Comparison of ENCODE assay signal across 11 cellular contexts in genomic region chr17:82269138-82269881, GRCh38. TPM values are rescaled to one million over a fixed set of nuclear protein-coding genes. Genes with fewer than 3 reads are reported as not detected.
DNase-seq lines count a peak whose midpoint lies in the region; ATAC-seq and TF ChIP-seq lines count a peak whose summit lies in the region.
"Had no signal": no experiment of that assay in that cellular context is flagged by ENCODE, and none has a peak within 500 bp of the region (broad histone marks: within the 10 kb centered on the region; RNA-seq: fewer than 3 reads in every experiment).

No MANE protein-coding gene starts in this region.

- H3K27ac Mint-ChIP-seq in stimulated activated naive CD8-positive, alpha-beta T cell treated with anti-CD3 and anti-CD28 coated beads, Interleukin-15, Interleukin-2, amounts not matched to agents 100 ng/mL and 50 ng/mL, for 24 hours: peak overlapping the region; percentile 82
- H3K27ac Mint-ChIP-seq in naive B cell: peak overlapping the region in 4 of 6 donors; percentile 59 to 80 (median 68)

- peak overlapping the region; percentile 41 for H3K4me3 Mint-ChIP-seq in stimulated activated naive CD8-positive, alpha-beta T cell treated with anti-CD3 and anti-CD28 coated beads, Interleukin-15, Interleukin-2, amounts not matched to agents 100 ng/mL and 50 ng/mL, for 24 hours
- peak overlapping the region in 5 of 8 donors; percentile 12 to 79 (median 26) for H3K4me3 Mint-ChIP-seq in naive B cell

- ATAC-seq in stimulated activated naive CD8-positive, alpha-beta T cell treated with anti-CD3 and anti-CD28 coated beads, Interleukin-15, Interleukin-2, amounts not matched to agents 100 U/mL and 50 U/mL, for 24 hours: no peak
- ATAC-seq in body of pancreas (no peak), naive B cell (ENCODE audit: low read depth in 2 of 2) (no peak), HG03139 (IDR thresholded peaks at IDR 0.05; ENCODE audit: unreplicated experiment) (no peak)
- ATAC-seq: pancreas had no signal

- H3K36me3 ChIP-seq in body of pancreas (replicated peaks in 1 of 2; ENCODE audit: insufficient read depth in 1 of 2, low read depth in 2 of 2) (peaks cover 6 to 8% of the 10 kb centered on the region in 2 donors), vagina (peaks cover 0 to 33% of the 10 kb centered on the region in 2 donors)

- H3K9me3 ChIP-seq in body of pancreas (no peaks in the 10 kb centered on the region), vagina (no peaks in the 10 kb centered on the region)
- H3K9me3 ChIP-seq: pancreas had no signal

- DNase-seq in stimulated activated naive CD8-positive, alpha-beta T cell treated with anti-CD3 and anti-CD28 coated beads, Interleukin-15, Interleukin-2, amounts not matched to agents 100 U/mL and 50 U/mL, for 24 hours: no peak
- DNase-seq in body of pancreas (no peak), naive B cell (no peak), vagina (ENCODE audit: extremely low spot score in 2 of 2) (no peak), NOMO-1 (lab: John Stamatoyannopoulos, UW; ENCODE audit: unreplicated experiment in 2 of 2) (no peak), MV-4-11 (lab: John Stamatoyannopoulos, UW) (no peak)
- DNase-seq: hypothalamus, NCI-H187 treated with DMSO at 0.1 percent for 48 hours had no signal

- intact Hi-C loops in body of pancreas (cut with DNase I) (no loop called here), vagina (cut with DNase I) (no loop called here)

- TF ChIP-seq POLR2A in body of pancreas (IDR thresholded peaks at IDR 0.05) (no peak), vagina (IDR thresholded peaks at IDR 0.05) (no peak)

- H3K27ac ChIP-seq in body of pancreas: peak overlapping the region; percentile 53 to 100 (median 98)
- H3K27ac ChIP-seq in vagina: peak overlapping the region; percentile 15

- no peaks in the 10 kb centered on the region for H3K9me3 Mint-ChIP-seq in stimulated activated naive CD8-positive, alpha-beta T cell treated with anti-CD3 and anti-CD28 coated beads, Interleukin-15, Interleukin-2, amounts not matched to agents 100 ng/mL and 50 ng/mL, for 24 hours
- no peaks in the 10 kb centered on the region for H3K9me3 Mint-ChIP-seq in naive B cell

- peaks cover 69% of the 10 kb centered on the region for H3K4me1 Mint-ChIP-seq in stimulated activated naive CD8-positive, alpha-beta T cell treated with anti-CD3 and anti-CD28 coated beads, Interleukin-15, Interleukin-2, amounts not matched to agents 100 ng/mL and 50 ng/mL, for 24 hours (ENCODE audit: low read depth)
- peaks cover 36 to 71% (median 68%) of the 10 kb centered on the region in 3 donors for H3K4me1 Mint-ChIP-seq in naive B cell

- H3K36me3 Mint-ChIP-seq in stimulated activated naive CD8-positive, alpha-beta T cell treated with anti-CD3 and anti-CD28 coated beads, Interleukin-15, Interleukin-2, amounts not matched to agents 100 ng/mL and 50 ng/mL, for 24 hours (ENCODE audit: low read depth): peaks cover 76% of the 10 kb centered on the region
- peaks cover 0 to 6% of the 10 kb centered on the region in 2 donors for H3K36me3 Mint-ChIP-seq in naive B cell

- H3K4me3 ChIP-seq in body of pancreas (no peak overlapping the region), vagina (no peak overlapping the region)
- H3K4me3 ChIP-seq: pancreas had no signal

- H3K27me3 Mint-ChIP-seq in stimulated activated naive CD8-positive, alpha-beta T cell treated with anti-CD3 and anti-CD28 coated beads, Interleukin-15, Interleukin-2, amounts not matched to agents 100 ng/mL and 50 ng/mL, for 24 hours: no peaks in the 10 kb centered on the region
- H3K27me3 Mint-ChIP-seq in naive B cell: no peaks in the 10 kb centered on the region

- H3K27me3 ChIP-seq in body of pancreas: no peaks in the 10 kb centered on the region
- H3K27me3 ChIP-seq in vagina: no peaks in the 10 kb centered on the region
- H3K27me3 ChIP-seq: pancreas had no signal

- TF ChIP-seq CTCF in body of pancreas (IDR thresholded peaks at IDR 0.05) (no peak), vagina (IDR thresholded peaks at IDR 0.05) (no peak)

- WGBS in body of pancreas, 2 donors: 47 to 51% methylated on average over 10 of the region's 10 CpGs

- H3K4me1 ChIP-seq in body of pancreas: peaks cover 77% of the 10 kb centered on the region
- H3K4me1 ChIP-seq in vagina: peaks cover 75% of the 10 kb centered on the region

RNA-seq across cellular contexts. Expression of gene CSNK1D, which starts 4.2 kb away (rescaled TPM):
- total RNA-seq in body of pancreas (100 to 1,000 TPM in 1 of 2 donors, 10 to 100 TPM in 1; 37.6 to 116 TPM), vagina (67.8 TPM)
- 10 to 100 TPM; 27.7 to 78.6 (median 63.4) TPM for polyA plus RNA-seq in naive B cell (ENCODE audit: low read depth in 6 of 6)

RNA-seq across cellular contexts. Expression of gene SLC16A3, which starts 40.5 kb away (rescaled TPM):
- total RNA-seq in body of pancreas: 1 to 10 TPM; 2.0 to 5.4 TPM
- polyA plus RNA-seq in naive B cell (ENCODE audit: low read depth in 6 of 6): 1 to 10 TPM; 1.9 to 3.6 (median 1.9) TPM
- 21.1 TPM for total RNA-seq in vagina

RNA-seq across cellular contexts. Expression of gene CD7, which starts 48.1 kb away (rescaled TPM):
- total RNA-seq in body of pancreas (not detected), vagina (5.2 TPM)
- 1 to 10 TPM in 2 of 6 donors, under 1 TPM in 2, not detected in 2; 0.50 to 1.5 (median 1.0) TPM for polyA plus RNA-seq in naive B cell (ENCODE audit: low read depth in 6 of 6)

RNA-seq across cellular contexts. Expression of gene CCDC57, which starts 56.7 kb away (rescaled TPM):
- 10 to 100 TPM; 24.1 to 60.3 TPM for total RNA-seq in body of pancreas
- 10 to 100 TPM; 15.9 to 31.8 (median 26.5) TPM for polyA plus RNA-seq in naive B cell (ENCODE audit: low read depth in 6 of 6)
- total RNA-seq in vagina: 26.5 TPM
